25 cellular contexts compared by ENCODE assay signal in the genomic region with DNA sequence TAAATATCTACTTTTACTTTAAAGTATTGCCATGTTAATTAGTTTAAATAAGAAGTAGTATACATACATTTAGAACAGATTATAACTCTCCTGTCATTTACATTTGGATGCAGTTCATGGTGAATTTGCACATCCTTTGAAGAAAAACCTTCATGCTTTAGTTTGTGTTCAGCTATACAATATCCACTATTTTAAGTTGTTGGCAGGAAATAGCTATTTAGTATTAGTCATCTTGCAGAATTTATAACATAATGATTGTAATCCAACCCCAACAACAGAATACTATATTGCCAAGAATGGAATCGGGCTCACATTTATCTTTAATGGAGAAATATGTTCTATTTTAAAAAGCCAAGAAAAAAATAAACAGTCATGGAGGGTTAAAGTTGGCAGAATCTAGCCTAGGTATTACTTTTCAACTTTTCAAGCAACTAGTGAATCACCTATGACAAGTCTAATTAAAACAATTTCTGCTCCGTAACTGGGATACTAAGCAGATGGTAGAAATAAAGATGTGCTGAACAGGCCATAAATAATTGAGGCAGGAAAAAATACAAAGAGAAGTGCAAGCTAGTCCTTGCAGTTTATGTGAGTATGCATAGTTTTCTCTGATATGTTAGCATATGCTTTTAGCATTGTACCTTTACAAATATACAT.
"Had no signal": no experiment of that assay in that cellular context is flagged by ENCODE, and none has a peak within 500 bp of the region (broad histone marks: within the 10 kb centered on the region; RNA-seq: fewer than 3 reads in every experiment).

No MANE protein-coding gene starts in this region.

- DNase-seq: activated CD4-positive, alpha-beta T cell treated with anti-CD3 and anti-CD28 coated beads, Interleukin-2, amount 10 ng/mL, durations not matched to agents 24 days and 14 days; activated CD4-positive, alpha-beta T cell treated with anti-CD3 and anti-CD28 coated beads, Interleukin-2, amount 50 U/mL, for 4 hours; activated CD4-positive, CD25-positive, alpha-beta regulatory T cell; activated CD8-positive, alpha-beta T cell treated with anti-CD3 and anti-CD28 coated beads for 36 hours; activated effector memory CD4-positive, alpha-beta T cell treated with anti-CD3 and anti-CD28 coated beads, Interleukin-2, amount 50 U/mL, for 16 hours; activated naive CD4-positive, alpha-beta T cell; activated T-cell treated with anti-CD3 and anti-CD28 coated beads, Interleukin-2, amount 50 U/mL, for 1 hour; activated T-cell treated with anti-CD3 and anti-CD28 coated beads, Interleukin-2, amount 50 U/mL, for 72 hours; amygdala; caudate nucleus; NCI-H1105; NCI-H1417 treated with DMSO at 0.1 percent for 48 hours; NCI-H1930; NCI-H2081 treated with DMSO at 0.1 percent for 48 hours; NCI-H226; NCI-H524 treated with DMSO at 0.1 percent for 48 hours; NCI-H748 treated with DMSO at 0.1 percent for 48 hours; NK-92 treated with Interleukin-12 subunit alpha and Interleukin-12 subunit beta, amount 100 ng/mL, for 24 hours; PC-9; SIG-M5; T1000; WERI-Rb-1 had no signal

- H3K4me3 ChIP-seq: K562, PC-9 had no signal

- ATAC-seq: activated CD8-positive, alpha-beta T cell treated with anti-CD3 and anti-CD28 coated beads for 36 hours; activated T-cell treated with anti-CD3 and anti-CD28 coated beads, Interleukin-2, amount 50 U/mL, for 72 hours; activated T-helper 17 cell treated with anti-CD3 and anti-CD28 coated beads, Interleukin-2, amount 50 U/mL, for 72 hours; K562; Right ventricle myocardium inferior had no signal
